In genomic region chr10:46268076-46268881, GRCh38 we compare ENCODE assay signal across 12 cellular contexts. TPM values are rescaled to one million over a fixed set of nuclear protein-coding genes. Genes with fewer than 3 reads are reported as not detected.
DNase-seq lines count a peak whose midpoint lies in the region; ATAC-seq, FAIRE-seq and TF ChIP-seq lines count a peak whose summit lies in the region.
"Had no signal": no experiment of that assay in that cellular context is flagged by ENCODE, and none has a peak within 500 bp of the region (broad histone marks: within the 10 kb centered on the region; RNA-seq: fewer than 3 reads in every experiment).

No MANE protein-coding gene starts in this region.

- POLR2A ChIA-PET in GM10248 (lab: Yijun Ruan, JAX) = no interaction called here
- POLR2A ChIA-PET in naive thymus-derived CD8-positive, alpha-beta T cell (lab: Charles Lee) = interaction anchor here (1.2 to 3.5 kb wide), 6 partner anchors 12 to 174 kb away, joined by 3 to 35 read pairs (median 6); no protein-coding TSS in a partner anchor

- peaks cover 0 to 11% (median 2%) of the 10 kb centered on the region in 3 donors for H3K36me3 Mint-ChIP-seq in naive thymus-derived CD8-positive, alpha-beta T cell
- H3K36me3 Mint-ChIP-seq: brain had no signal

- TF ChIP-seq CTCF in GM10248 (IDR thresholded peaks at IDR 0.05; ENCODE audit: control extremely low read depth, extremely low read depth, low read depth, missing control alignments) = no peak

- CTCF ChIA-PET in GM10248 (lab: Yijun Ruan, JAX) = interaction anchor here (1.0 kb wide), 1 partner anchor 12 kb away, joined by 4 read pairs; no protein-coding TSS in a partner anchor

- no peak for TF ChIP-seq POLR2A in GM12892 (IDR thresholded peaks at IDR 0.05; ENCODE audit: low read depth, low read length)

- H3K27me3 Mint-ChIP-seq in naive thymus-derived CD8-positive, alpha-beta T cell = no peaks in the 10 kb centered on the region

- H3K4me1 Mint-ChIP-seq in naive thymus-derived CD8-positive, alpha-beta T cell = peaks cover 30 to 57% (median 48%) of the 10 kb centered on the region in 4 donors
- H3K4me1 Mint-ChIP-seq: brain had no signal

- no peak overlapping the region for H3K4me3 Mint-ChIP-seq in naive thymus-derived CD8-positive, alpha-beta T cell
- H3K4me3 Mint-ChIP-seq: brain had no signal

- no peaks in the 10 kb centered on the region for H3K9me3 Mint-ChIP-seq in naive thymus-derived CD8-positive, alpha-beta T cell
- H3K9me3 Mint-ChIP-seq: brain had no signal

- ATAC-seq in HG02852 (IDR thresholded peaks at IDR 0.05; ENCODE audit: unreplicated experiment) = peak; percentile 79
- ATAC-seq in naive thymus-derived CD8-positive, alpha-beta T cell = peak; percentile 77 to 80

- no peak overlapping the region for H3K27ac Mint-ChIP-seq in naive thymus-derived CD8-positive, alpha-beta T cell
- H3K27ac Mint-ChIP-seq: brain had no signal

- FAIRE-seq in GM12892 (lab: Jason Lieb, UNC) = no peak

- DNase-seq in GM10248 (ENCODE audit: extremely low spot score) (peak; percentile 50), NK-92 (lab: John Stamatoyannopoulos, UW; ENCODE audit: unreplicated experiment) (no peak), GM12892 (ENCODE audit: insufficient read length) (no peak), AG08395 (ENCODE audit: low spot score) (no peak), foreskin melanocyte (no peak)
- peak; percentile 54 to 64 for DNase-seq in activated CD4-positive, alpha-beta T cell treated with anti-CD3 and anti-CD28 coated beads, Interleukin-2, amount 50 U/mL, for 4 hours
- peak in 8 of 10 donors; percentile 26 to 88 (median 52) for DNase-seq in naive thymus-derived CD8-positive, alpha-beta T cell

RNA-seq across cellular contexts. Expression of gene ANTXRL, which starts 18.5 kb away (rescaled TPM):
- total RNA-seq in naive thymus-derived CD8-positive, alpha-beta T cell = not detected
- polyA plus RNA-seq in naive thymus-derived CD8-positive, alpha-beta T cell = not detected
- polyA plus RNA-seq in GM12892 (2012; ENCODE audit: missing spikeins) = not detected
- total RNA-seq: liver, M059J, thoracic aorta had no signal

Comparison
In these comparisons a context has a peak if more than half of its experiments do, and no peak if none do; other contexts are left out.
1. DNase-seq: peak in GM10248 (single experiment), activated CD4-positive, alpha-beta T cell treated with anti-CD3 and anti-CD28 coated beads, Interleukin-2, amount 50 U/mL, for 4 hours (2 of 2) and naive thymus-derived CD8-positive, alpha-beta T cell (8 of 10); none in NK-92 (single experiment), GM12892 (single experiment), AG08395 (single experiment) and foreskin melanocyte (single experiment).